10 cellular contexts compared by ENCODE assay signal in genomic region chr12:14577344-14577743, GRCh38. TPM values are rescaled to one million over a fixed set of nuclear protein-coding genes. Genes with fewer than 3 reads are reported as not detected.
DNase-seq lines count a peak whose midpoint lies in the region; ATAC-seq, FAIRE-seq and TF ChIP-seq lines count a peak whose summit lies in the region.
"Had no signal": no experiment of that assay in that cellular context is flagged by ENCODE, and none has a peak within 500 bp of the region (broad histone marks: within the 10 kb centered on the region; RNA-seq: fewer than 3 reads in every experiment).

No MANE protein-coding gene starts in this region.

- TF ChIP-seq POLR2A in GM12892 (IDR thresholded peaks at IDR 0.05; ENCODE audit: low read depth, low read length): no peak
- no peak for TF ChIP-seq POLR2A in adrenal gland (IDR thresholded peaks at IDR 0.05)

- DNase-seq in activated naive CD8-positive, alpha-beta T cell treated with anti-CD3 and anti-CD28 coated beads for 36 hours: no peak
- DNase-seq in astrocyte (ENCODE audit: low read depth) (peak; percentile 62), HuH-7 (ENCODE audit: low spot score) (no peak), GM12892 (ENCODE audit: insufficient read length) (no peak), adrenal gland (no peak)
- DNase-seq: SJCRH30 had no signal

- H3K36me3 ChIP-seq in astrocyte (ENCODE audit: insufficient read depth, low read length) (no peaks in the 10 kb centered on the region), adrenal gland (replicated peaks in 1 of 2) (no peaks in the 10 kb centered on the region)
- H3K36me3 ChIP-seq: esophagus muscularis mucosa, SJCRH30 had no signal

- H3K27ac ChIP-seq in astrocyte (ENCODE audit: low read depth, low read length) (no peak overlapping the region), adrenal gland (no peak overlapping the region)
- H3K27ac ChIP-seq: esophagus muscularis mucosa, SJCRH30 had no signal

- TF ChIP-seq CTCF in astrocyte (IDR thresholded peaks at IDR 0.05; ENCODE audit: insufficient read depth, low read depth, low read length) (no peak), adrenal gland (IDR thresholded peaks at IDR 0.05) (no peak)

- peak overlapping the region; percentile 27 for H3K4me3 Mint-ChIP-seq in activated naive CD8-positive, alpha-beta T cell
- no peak overlapping the region for H3K4me3 Mint-ChIP-seq in activated naive CD8-positive, alpha-beta T cell treated with anti-CD3 and anti-CD28 coated beads for 36 hours
- H3K4me3 Mint-ChIP-seq in astrocyte (ENCODE audit: unreplicated experiment): no peak overlapping the region

- H3K4me3 ChIP-seq in astrocyte (ENCODE audit: insufficient read depth, low read depth, low read length) (no peak overlapping the region), adrenal gland (no peak overlapping the region)
- H3K4me3 ChIP-seq: esophagus muscularis mucosa, SJCRH30 had no signal

- H3K27me3 Mint-ChIP-seq in activated naive CD8-positive, alpha-beta T cell: peaks cover 4% of the 10 kb centered on the region
- peaks cover 6% of the 10 kb centered on the region for H3K27me3 Mint-ChIP-seq in activated naive CD8-positive, alpha-beta T cell treated with anti-CD3 and anti-CD28 coated beads for 36 hours
- H3K27me3 Mint-ChIP-seq in astrocyte (ENCODE audit: low read depth, unreplicated experiment): no peaks in the 10 kb centered on the region

- H3K9ac ChIP-seq in astrocyte (ENCODE audit: low read length): no peak overlapping the region

- no peaks in the 10 kb centered on the region for H3K79me2 ChIP-seq in astrocyte (ENCODE audit: insufficient read depth, low read length)

- H3K27me3 ChIP-seq in astrocyte (ENCODE audit: insufficient read depth, low read length) (no peaks in the 10 kb centered on the region), adrenal gland (no peaks in the 10 kb centered on the region)
- H3K27me3 ChIP-seq: esophagus muscularis mucosa, SJCRH30 had no signal

- H2AFZ ChIP-seq in astrocyte (ENCODE audit: low read depth, low read length): no peak overlapping the region

- no peak for FAIRE-seq in astrocyte (lab: Jason Lieb, UNC)
- no peak for FAIRE-seq in GM12892 (lab: Jason Lieb, UNC)

- WGBS in adrenal gland, 4 donors: 71 to 94% (median 73%) methylated on average over 1 of the region's 1 CpG

- H3K27ac Mint-ChIP-seq in activated naive CD8-positive, alpha-beta T cell: no peak overlapping the region
- no peak overlapping the region for H3K27ac Mint-ChIP-seq in activated naive CD8-positive, alpha-beta T cell treated with anti-CD3 and anti-CD28 coated beads for 36 hours
- no peak overlapping the region for H3K27ac Mint-ChIP-seq in astrocyte (ENCODE audit: unreplicated experiment)

- peak; percentile 84 for ATAC-seq in HG03520 (IDR thresholded peaks at IDR 0.05; ENCODE audit: unreplicated experiment)
- ATAC-seq in HG03108 (IDR thresholded peaks at IDR 0.05; ENCODE audit: unreplicated experiment): no peak

- H3K4me1 ChIP-seq in astrocyte (ENCODE audit: insufficient read depth, low read length) (no peaks in the 10 kb centered on the region), adrenal gland (replicated peaks in 1 of 2) (no peaks in the 10 kb centered on the region)
- H3K4me1 ChIP-seq: SJCRH30 had no signal

- H3K9me3 ChIP-seq in astrocyte (ENCODE audit: insufficient read depth, low read depth, low read length) (no peaks in the 10 kb centered on the region), adrenal gland (replicated peaks in 1 of 3) (no peaks in the 10 kb centered on the region)
- H3K9me3 ChIP-seq: esophagus muscularis mucosa, SJCRH30 had no signal

- H3K36me3 Mint-ChIP-seq in activated naive CD8-positive, alpha-beta T cell: no peaks in the 10 kb centered on the region
- no peaks in the 10 kb centered on the region for H3K36me3 Mint-ChIP-seq in activated naive CD8-positive, alpha-beta T cell treated with anti-CD3 and anti-CD28 coated beads for 36 hours
- H3K36me3 Mint-ChIP-seq in astrocyte (ENCODE audit: low read depth, unreplicated experiment): no peaks in the 10 kb centered on the region

- intact Hi-C loops in adrenal gland (cut with DNase I): no loop called here

- no peaks in the 10 kb centered on the region for H4K20me1 ChIP-seq in astrocyte (ENCODE audit: insufficient read depth, low read length)

- no peaks in the 10 kb centered on the region for H3K9me3 Mint-ChIP-seq in activated naive CD8-positive, alpha-beta T cell (ENCODE audit: low read depth)
- peaks cover 1% of the 10 kb centered on the region for H3K9me3 Mint-ChIP-seq in activated naive CD8-positive, alpha-beta T cell treated with anti-CD3 and anti-CD28 coated beads for 36 hours
- no peaks in the 10 kb centered on the region for H3K9me3 Mint-ChIP-seq in astrocyte (ENCODE audit: unreplicated experiment)

- no peak overlapping the region for H3K4me2 ChIP-seq in astrocyte (ENCODE audit: low read length)

- peaks cover 25% of the 10 kb centered on the region for H3K4me1 Mint-ChIP-seq in activated naive CD8-positive, alpha-beta T cell (ENCODE audit: low read depth)
- peaks cover 17% of the 10 kb centered on the region for H3K4me1 Mint-ChIP-seq in activated naive CD8-positive, alpha-beta T cell treated with anti-CD3 and anti-CD28 coated beads for 36 hours
- H3K4me1 Mint-ChIP-seq in astrocyte (ENCODE audit: low read depth, unreplicated experiment): peaks cover 6% of the 10 kb centered on the region

RNA-seq across cellular contexts. Expression of gene PLBD1, which starts 9.7 kb away (rescaled TPM):
- total RNA-seq in activated naive CD8-positive, alpha-beta T cell treated with anti-CD3 and anti-CD28 coated beads for 36 hours: under 1 TPM in 1 of 2 experiments, not detected in 1; 0.32 TPM
- 0.57 and 1.1 TPM in 2 replicates for total RNA-seq in astrocyte
- polyA plus RNA-seq in GM12892 (2012; ENCODE audit: missing spikeins): 0.28 TPM
- total RNA-seq in adrenal gland: 1 to 10 TPM in 7 of 8 donors, under 1 TPM in 1; 0.85 to 7.7 (median 7.2) TPM
- 1 to 10 TPM; 2.3 to 6.4 (median 3.4) TPM for polyA plus RNA-seq in adrenal gland
- total RNA-seq: SJCRH30 had no signal
